Comparison of ENCODE assay signal across 9 cellular contexts in genomic region chr7:110604206-110604605, GRCh38.
"Had no signal": no experiment of that assay in that cellular context is flagged by ENCODE, and none has a peak within 500 bp of the region (broad histone marks: within the 10 kb centered on the region; RNA-seq: fewer than 3 reads in every experiment).

No MANE protein-coding gene starts in this region.

- H3K4me2 ChIP-seq: GM23338 had no signal

- H3K36me3 ChIP-seq: HAP-1 had no signal

- DNase-seq: GM23248, GOT3, H7, H9, HCEC 1CT, HFFc6 had no signal

- H3K4me3 ChIP-seq: GM23248, GM23338, HAP-1 had no signal

- H3K27ac ChIP-seq: GM23248 had no signal

- H3K9ac ChIP-seq: GM23248 had no signal

- ATAC-seq: GM23338, HCT116 had no signal

- H3K9me3 ChIP-seq: HAP-1 had no signal

- H2AFZ ChIP-seq: GM23248, GM23338 had no signal
